ENCODE assay signal across 8 cellular contexts in genomic region chr17:28763804-28764266, GRCh38. TPM values are rescaled to one million over a fixed set of nuclear protein-coding genes. Genes with fewer than 3 reads are reported as not detected.
DNase-seq lines count a peak whose midpoint lies in the region; ATAC-seq and TF ChIP-seq lines count a peak whose summit lies in the region.

No MANE protein-coding gene starts in this region.

- H3K36me3 Mint-ChIP-seq in nephron progenitor cell (ENCODE audit: low read depth) = peaks cover 36% of the 10 kb centered on the region

- ATAC-seq in esophagus mucosa = peak; percentile 45
- ATAC-seq in GM19351 (IDR thresholded peaks at IDR 0.05; ENCODE audit: unreplicated experiment) = no peak

- peaks cover 30% of the 10 kb centered on the region for H3K4me1 Mint-ChIP-seq in nephron progenitor cell

- H3K4me3 Mint-ChIP-seq in nephron progenitor cell = no peak overlapping the region

- no peak overlapping the region for H3K27ac Mint-ChIP-seq in nephron progenitor cell

- in situ Hi-C loops in G401 (cut with HindIII; ENCODE audit: low sequenced_read_pairs) = loop anchor here (5.0 kb wide), 1 partner anchor 113 kb away; no protein-coding TSS in a partner anchor

- TF ChIP-seq CTCF in nephron progenitor cell (IDR thresholded peaks at IDR 0.05) = peak; percentile 88

- H3K27me3 Mint-ChIP-seq in nephron progenitor cell (ENCODE audit: low read depth, poor library complexity) = no peaks in the 10 kb centered on the region

- no peaks in the 10 kb centered on the region for H3K9me3 Mint-ChIP-seq in nephron progenitor cell

- H3K27ac ChIP-seq in temporal lobe (ENCODE audit: low read depth, low read length) = peak overlapping the region; percentile 50

- DNase-seq in G401 (ENCODE audit: low spot score) (peak; percentile 83), HuH-7.5 (ENCODE audit: low spot score) (peak; percentile 74), OCI-M1 (lab: John Stamatoyannopoulos, UW) (peak; percentile 94), activated T-cell treated with anti-CD3 and anti-CD28 coated beads for 4 hours (peak; percentile 79), nephron progenitor cell (peak; percentile 79)

RNA-seq across cellular contexts. Expression of gene TRAF4, which starts 20.0 kb away (rescaled TPM):
- 51.8 and 69.0 TPM in 2 replicates for total RNA-seq in G401 (2014; rRNA removed; shearing (Covaris generic))
- total RNA-seq in esophagus mucosa = 41.6 TPM
- total RNA-seq in temporal lobe = 28.3 TPM

RNA-seq across cellular contexts. Expression of gene NEK8, which starts 35.2 kb away (rescaled TPM):
- total RNA-seq in G401 (2014; rRNA removed; shearing (Covaris generic)) = 10.2 and 15.1 TPM in 2 replicates
- total RNA-seq in esophagus mucosa = 3.9 TPM
- total RNA-seq in temporal lobe = 1.7 TPM

RNA-seq across cellular contexts. Expression of gene TLCD1, which starts 37.8 kb away (rescaled TPM):
- total RNA-seq in G401 (2014; rRNA removed; shearing (Covaris generic)) = 9.2 and 12.1 TPM in 2 replicates
- total RNA-seq in esophagus mucosa (14.7 TPM), temporal lobe (0.98 TPM)

RNA-seq across cellular contexts. Expression of gene RPL23A, which starts 44.0 kb away (rescaled TPM):
- 1,133 and 1,289 TPM in 2 replicates for total RNA-seq in G401 (2014; rRNA removed; shearing (Covaris generic))
- 1,336 TPM for total RNA-seq in esophagus mucosa
- 271 TPM for total RNA-seq in temporal lobe

RNA-seq across cellular contexts. Expression of gene RAB34, which starts 46.2 kb away (rescaled TPM):
- 373 TPM in 2 replicates for total RNA-seq in G401 (2014; rRNA removed; shearing (Covaris generic))
- total RNA-seq in esophagus mucosa (34.2 TPM), temporal lobe (10.1 TPM)
